In the genomic region with DNA sequence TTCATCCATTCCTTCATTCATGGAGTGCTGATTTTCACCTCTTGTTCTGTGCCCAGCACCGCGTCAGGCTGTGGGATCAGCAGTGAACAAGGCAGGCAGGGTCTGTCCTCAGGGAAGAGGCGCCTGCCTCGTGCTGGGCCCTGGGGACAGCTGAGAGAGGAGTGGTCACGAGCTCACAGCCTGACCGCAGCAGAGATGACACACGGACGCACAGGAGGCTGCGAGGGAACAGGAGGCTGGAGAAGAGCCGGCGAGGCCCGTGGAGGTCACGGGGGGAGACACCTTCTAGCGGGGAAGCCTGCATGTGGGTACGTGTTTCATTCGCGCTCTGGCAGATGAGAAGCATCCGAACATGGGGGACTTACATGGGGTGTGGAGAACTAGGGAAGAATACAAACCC, we compare ENCODE assay signal across 20 cellular contexts. TPM values are rescaled to one million over a fixed set of nuclear protein-coding genes. Genes with fewer than 3 reads are reported as not detected.
DNase-seq lines count a peak whose midpoint lies in the region; ATAC-seq and TF ChIP-seq lines count a peak whose summit lies in the region.
"Had no signal": no experiment of that assay in that cellular context is flagged by ENCODE, and none has a peak within 500 bp of the region (broad histone marks: within the 10 kb centered on the region; RNA-seq: fewer than 3 reads in every experiment).

No MANE protein-coding gene starts in this region.

- TF ChIP-seq CTCF in HFFc6 (IDR thresholded peaks at IDR 0.05) (no peak), brain (conservative IDR thresholded peaks at IDR 0.05) (no peak), mesothelial cell of epicardium (IDR thresholded peaks at IDR 0.05; ENCODE audit: unreplicated experiment) (no peak)

- peak overlapping the region; percentile 68 for H3K27ac Mint-ChIP-seq in HFFc6
- H3K27ac Mint-ChIP-seq in brain, result peak overlapping the region in 4 of 5 experiments; percentile 21 to 84 (median 58)
- H3K27ac Mint-ChIP-seq in mesothelial cell of epicardium, result peak overlapping the region; percentile 10
- H3K27ac Mint-ChIP-seq in stimulated activated naive B cell treated with anti-CD40 and anti-IgM and Interleukin-4, amounts not matched to agents 10 μg/mL and 1 μg/mL and 100 μg/mL, for 72 hours, result peak overlapping the region; percentile 2
- H3K27ac Mint-ChIP-seq: activated CD4-positive, alpha-beta T cell treated with anti-CD3 and anti-CD28 coated beads, Interleukin-2, amount 10 ng/mL, durations not matched to agents 7 days and 5 days; activated naive CD8-positive, alpha-beta T cell treated with anti-CD3 and anti-CD28 coated beads, Interleukin-2, amount 50 U/mL, for 24 hours; memory B cell; WTC11 had no signal

- H3K36me3 Mint-ChIP-seq in HFFc6 (ENCODE audit: low read depth) (peaks cover 61% of the 10 kb centered on the region), brain (peaks cover 46% of the 10 kb centered on the region), mesothelial cell of epicardium (peaks cover 36% of the 10 kb centered on the region)
- H3K36me3 Mint-ChIP-seq in stimulated activated naive B cell treated with anti-CD40 and anti-IgM and Interleukin-4, amounts not matched to agents 10 μg/mL and 1 μg/mL and 100 μg/mL, for 72 hours, result peaks cover 66 to 68% of the 10 kb centered on the region in 2 donors

- peaks cover 17% of the 10 kb centered on the region for H3K27me3 Mint-ChIP-seq in HFFc6 (ENCODE audit: insufficient read depth)
- H3K27me3 Mint-ChIP-seq in brain, result no peaks in the 10 kb centered on the region
- H3K27me3 Mint-ChIP-seq in mesothelial cell of epicardium (ENCODE audit: low read depth), result no peaks in the 10 kb centered on the region
- no peaks in the 10 kb centered on the region for H3K27me3 Mint-ChIP-seq in stimulated activated naive B cell treated with anti-CD40 and anti-IgM and Interleukin-4, amounts not matched to agents 10 μg/mL and 1 μg/mL and 100 μg/mL, for 72 hours
- H3K27me3 Mint-ChIP-seq: activated naive CD8-positive, alpha-beta T cell treated with anti-CD3 and anti-CD28 coated beads, Interleukin-2, amount 50 U/mL, for 24 hours; memory B cell had no signal

- H3K4me3 Mint-ChIP-seq in HFFc6 (peak overlapping the region; percentile 26; the same call in 1 of the 2 replicates), brain (no peak overlapping the region), mesothelial cell of epicardium (no peak overlapping the region)
- no peak overlapping the region for H3K4me3 Mint-ChIP-seq in stimulated activated naive B cell treated with anti-CD40 and anti-IgM and Interleukin-4, amounts not matched to agents 10 μg/mL and 1 μg/mL and 100 μg/mL, for 72 hours
- H3K4me3 Mint-ChIP-seq: activated CD4-positive, alpha-beta T cell treated with anti-CD3 and anti-CD28 coated beads, Interleukin-2, amount 10 ng/mL, durations not matched to agents 7 days and 5 days; activated naive CD8-positive, alpha-beta T cell treated with anti-CD3 and anti-CD28 coated beads, Interleukin-2, amount 50 U/mL, for 24 hours; memory B cell; WTC11 had no signal

- ATAC-seq in stimulated activated naive B cell treated with anti-CD40 and anti-IgM and Interleukin-4, amounts not matched to agents 10 μg/mL and 1 μg/mL and 100 μg/mL, for 72 hours (replicated peaks), result no peak
- ATAC-seq: body of pancreas, WTC11 had no signal

- H3K9me3 Mint-ChIP-seq in HFFc6 (no peaks in the 10 kb centered on the region), brain (no peaks in the 10 kb centered on the region), mesothelial cell of epicardium (no peaks in the 10 kb centered on the region)
- no peaks in the 10 kb centered on the region for H3K9me3 Mint-ChIP-seq in stimulated activated naive B cell treated with anti-CD40 and anti-IgM and Interleukin-4, amounts not matched to agents 10 μg/mL and 1 μg/mL and 100 μg/mL, for 72 hours
- H3K9me3 Mint-ChIP-seq: activated CD4-positive, alpha-beta T cell treated with anti-CD3 and anti-CD28 coated beads, Interleukin-2, amount 10 ng/mL, durations not matched to agents 7 days and 5 days; activated naive CD8-positive, alpha-beta T cell treated with anti-CD3 and anti-CD28 coated beads, Interleukin-2, amount 50 U/mL, for 24 hours; memory B cell had no signal

- H3K4me1 Mint-ChIP-seq in HFFc6 (ENCODE audit: low read depth), result peaks cover 62% of the 10 kb centered on the region
- peaks cover 44% of the 10 kb centered on the region for H3K4me1 Mint-ChIP-seq in brain
- H3K4me1 Mint-ChIP-seq in mesothelial cell of epicardium, result peaks cover 32% of the 10 kb centered on the region
- H3K4me1 Mint-ChIP-seq in stimulated activated naive B cell treated with anti-CD40 and anti-IgM and Interleukin-4, amounts not matched to agents 10 μg/mL and 1 μg/mL and 100 μg/mL, for 72 hours, result peaks cover 0 to 4% of the 10 kb centered on the region in 2 donors
- H3K4me1 Mint-ChIP-seq: activated naive CD8-positive, alpha-beta T cell treated with anti-CD3 and anti-CD28 coated beads, Interleukin-2, amount 50 U/mL, for 24 hours; memory B cell had no signal

- DNase-seq in HFFc6, result no peak
- DNase-seq in mesothelial cell of epicardium (ENCODE audit: low spot score in 2 of 2, unreplicated experiment in 2 of 2), result no peak
- no peak for DNase-seq in stimulated activated naive B cell treated with anti-CD40 and anti-IgM and Interleukin-4, amounts not matched to agents 10 μg/mL and 1 μg/mL and 100 μg/mL, for 72 hours
- DNase-seq in NCI-H2171 (lab: John Stamatoyannopoulos, UW), result no peak
- no peak for DNase-seq in GF-D8 (lab: John Stamatoyannopoulos, UW)
- no peak for DNase-seq in HCEC 1CT
- DNase-seq: activated CD4-positive, alpha-beta T cell treated with anti-CD3 and anti-CD28 coated beads, Interleukin-2, amount 10 ng/mL, durations not matched to agents 7 days and 5 days; activated naive CD8-positive, alpha-beta T cell treated with anti-CD3 and anti-CD28 coated beads, Interleukin-2, amount 50 U/mL, for 24 hours; activated T-cell treated with anti-CD3 and anti-CD28 coated beads, Interleukin-2, amount 50 U/mL, for 48 hours; body of pancreas; esophagus squamous epithelium; hippocampal formation; NCI-H1092; NCI-H2081; NCI-H226; NCI-H69; nucleus accumbens had no signal

RNA-seq across cellular contexts. Expression of gene PXDC1, which starts 27.5 kb away (rescaled TPM):
- total RNA-seq in HFFc6 (2021; fragmentation: NEBNext Ultra II Directional; extraction: Animal tissue kit (Norgen Biotek cat#: 25700)), result 10 to 100 TPM; 63.1 to 97.5 (median 72.8) TPM
- polyA plus RNA-seq in brain (ENCODE audit: insufficient read depth, low read depth, low replicate concordance), result 30.5 TPM
- 33.1 to 34.5 TPM (median 33.8 TPM) in 3 replicates for total RNA-seq in mesothelial cell of epicardium

Comparison
In these comparisons a context has a peak if more than half of its experiments do, and no peak if none do; other contexts are left out.
1. H3K27ac Mint-ChIP-seq: peak in every context shown above with its lines; median percentile 68 in HFFc6; 58 in brain; 10 in mesothelial cell of epicardium; 2 in stimulated activated naive B cell treated with anti-CD40 and anti-IgM and Interleukin-4, amounts not matched to agents 10 μg/mL and 1 μg/mL and 100 μg/mL, for 72 hours.